9 cellular contexts compared by ENCODE assay signal in the genomic region with DNA sequence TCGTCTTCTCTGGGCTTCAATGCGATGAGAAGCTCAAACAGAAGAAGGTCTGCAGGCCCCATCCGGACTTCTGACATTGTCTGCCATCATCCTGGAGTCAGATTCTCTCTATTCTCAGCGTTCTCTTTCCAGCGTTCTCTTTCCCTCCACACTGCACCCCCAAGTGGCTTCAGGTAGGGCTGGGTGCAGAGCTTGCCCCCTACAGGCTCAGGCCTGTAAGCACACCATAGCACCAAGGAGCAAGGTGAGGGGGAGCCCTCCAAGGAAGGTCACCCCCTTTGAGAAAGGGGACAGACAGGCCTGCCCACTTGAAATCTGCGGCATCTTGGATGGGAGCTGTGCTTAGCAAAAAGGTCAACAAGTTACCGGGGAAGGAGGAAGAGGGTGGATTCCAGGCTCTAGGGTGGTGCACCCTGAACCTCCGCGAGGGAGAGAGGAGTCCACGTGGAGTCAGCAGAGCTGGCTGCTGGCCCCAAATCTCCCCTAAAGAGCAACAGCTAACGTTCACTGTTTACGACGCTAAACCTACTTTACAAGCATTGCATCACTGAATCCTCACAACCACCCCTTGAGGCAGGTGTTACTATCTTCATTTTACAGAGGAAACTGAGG. TPM values are rescaled to one million over a fixed set of nuclear protein-coding genes. Genes with fewer than 3 reads are reported as not detected.
A peak's percentile ranks its signal among the peaks of the same experiment; 100 is the strongest.
DNase-seq lines count a peak whose midpoint lies in the region; ATAC-seq, FAIRE-seq and TF ChIP-seq lines count a peak whose summit lies in the region.
"Had no signal": no experiment of that assay in that cellular context is flagged by ENCODE, and none has a peak within 500 bp of the region (broad histone marks: within the 10 kb centered on the region; RNA-seq: fewer than 3 reads in every experiment).

No MANE protein-coding gene starts in this region.

- peaks cover 8 to 13% (median 10%) of the 10 kb centered on the region in 3 donors for H3K4me1 Mint-ChIP-seq in T-cell

- in situ Hi-C loops in G401 (cut with HindIII; ENCODE audit: low sequenced_read_pairs), result no loop called here

- H3K27ac Mint-ChIP-seq in T-cell, result no peak overlapping the region

- H3K9me3 ChIP-seq in pancreas, result no peaks in the 10 kb centered on the region

- ATAC-seq in T-cell (replicated peaks in 1 of 4) (peak; percentile 71 to 77 (median 74)), pancreas (peak in 3 of 4 donors; percentile 72 to 81 (median 73)), GM19023 (IDR thresholded peaks at IDR 0.05; ENCODE audit: unreplicated experiment) (no peak)

- no peak overlapping the region for H3K27ac ChIP-seq in pancreas

- FAIRE-seq in pancreas (lab: Jason Lieb, UNC), result no peak

- intact Hi-C loops in pancreas (cut with DNase I), result no loop called here

- H3K27me3 ChIP-seq in pancreas, result no peaks in the 10 kb centered on the region

- H3K36me3 Mint-ChIP-seq in T-cell, result peaks cover 65% of the 10 kb centered on the region

- H3K27me3 Mint-ChIP-seq in T-cell, result no peaks in the 10 kb centered on the region

- CTCF ChIA-PET in HEK293T (lab: Yijun Ruan, JAX) (interaction anchor here (0.6 to 3.6 kb wide), 14 partner anchors 9 to 687 kb away, joined by 3 to 37 read pairs (median 4); no protein-coding TSS in a partner anchor), T-cell (lab: Charles Lee) (interaction anchor here (0.6 to 6.5 kb wide), 6 partner anchors 23 to 129 kb away, joined by 3 to 110 read pairs (median 3); no protein-coding TSS in a partner anchor)

- TF ChIP-seq CTCF in epithelial cell of proximal tubule (conservative IDR thresholded peaks at IDR 0.05; ENCODE audit: low read depth, low read length) (peak; percentile 93), pancreas (IDR thresholded peaks at IDR 0.05) (peak; percentile 26 to 64 (median 50))

- 74 to 77% methylated on average over 13 of the region's 13 CpGs for WGBS in pancreas, 2 donors

- H3K36me3 ChIP-seq in pancreas, result peaks cover 0 to 57% (median 20%) of the 10 kb centered on the region in 3 donors

- DNase-seq in G401 (ENCODE audit: low spot score) (peak; percentile 41), HEK293T (ENCODE audit: extremely low spot score) (peak; percentile 48), T-cell (peak in 20 of 34 experiments; percentile 3 to 38 (median 22)), epithelial cell of proximal tubule (ENCODE audit: low read depth) (no peak), pancreas (peak in 1 of 6 donors; percentile 25), SIG-M5 treated with dmso at 0.1 percent for 504 hours (lab: John Stamatoyannopoulos, UW; ENCODE audit: unreplicated experiment) (no peak), HCEC 1CT (no peak)

- POLR2A ChIA-PET in HEK293T (lab: Yijun Ruan, JAX), result no interaction called here
- POLR2A ChIA-PET in T-cell (lab: Charles Lee), result no interaction called here

- H3K4me3 Mint-ChIP-seq in T-cell, result no peak overlapping the region
- H3K4me3 Mint-ChIP-seq: immature natural killer cell had no signal

- H3K4me3 ChIP-seq in epithelial cell of proximal tubule (ENCODE audit: low read depth, low read length) (no peak overlapping the region), pancreas (no peak overlapping the region)

- no peaks in the 10 kb centered on the region for H3K9me3 Mint-ChIP-seq in T-cell
- H3K9me3 Mint-ChIP-seq: immature natural killer cell had no signal

- H3K4me1 ChIP-seq in pancreas, result no peaks in the 10 kb centered on the region

TF ChIP-seq in HEK293T, 16 proteins besides CTCF, POLR2A, EP300 and RAD21:
- TF ChIP-seq NFRKB (IDR thresholded peaks at IDR 0.05) (no peak), ARNT (IDR thresholded peaks at IDR 0.05) (no peak), L3MBTL2 (conservative IDR thresholded peaks at IDR 0.05) (no peak), CTBP1 (IDR thresholded peaks at IDR 0.05; ENCODE audit: borderline replicate concordance) (no peak), ELF4 (IDR thresholded peaks at IDR 0.05) (no peak), SUZ12 (IDR thresholded peaks at IDR 0.05) (no peak), ZNF384 (IDR thresholded peaks at IDR 0.05) (no peak), FOXM1 (IDR thresholded peaks at IDR 0.05; ENCODE audit: borderline replicate concordance) (no peak), LEF1 (IDR thresholded peaks at IDR 0.05; ENCODE audit: borderline replicate concordance) (no peak), FOXK2 (IDR thresholded peaks at IDR 0.05) (no peak), TARDBP (IDR thresholded peaks at IDR 0.05) (no peak), SP1 (IDR thresholded peaks at IDR 0.05) (no peak), HDGF (IDR thresholded peaks at IDR 0.05; ENCODE audit: borderline replicate concordance) (no peak), BHLHE40 (IDR thresholded peaks at IDR 0.05; ENCODE audit: borderline replicate concordance) (no peak), FOXA1 (IDR thresholded peaks at IDR 0.05) (no peak)
- TF ChIP-seq, protein P1, sequence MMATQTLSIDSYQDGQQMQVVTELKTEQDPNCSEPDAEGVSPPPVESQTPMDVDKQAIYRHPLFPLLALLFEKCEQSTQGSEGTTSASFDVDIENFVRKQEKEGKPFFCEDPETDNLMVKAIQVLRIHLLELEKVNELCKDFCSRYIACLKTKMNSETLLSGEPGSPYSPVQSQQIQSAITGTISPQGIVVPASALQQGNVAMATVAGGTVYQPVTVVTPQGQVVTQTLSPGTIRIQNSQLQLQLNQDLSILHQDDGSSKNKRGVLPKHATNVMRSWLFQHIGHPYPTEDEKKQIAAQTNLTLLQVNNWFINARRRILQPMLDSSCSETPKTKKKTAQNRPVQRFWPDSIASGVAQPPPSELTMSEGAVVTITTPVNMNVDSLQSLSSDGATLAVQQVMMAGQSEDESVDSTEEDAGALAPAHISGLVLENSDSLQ (IDR thresholded peaks at IDR 0.05), result no peak

RNA-seq across cellular contexts. Expression of gene GPX3, which starts 27.5 kb away (rescaled TPM):
- total RNA-seq in G401 (2014; rRNA removed; shearing (Covaris generic)), result 8.4 and 15.5 TPM in 2 replicates
- total RNA-seq in T-cell, result 1 to 10 TPM in 2 of 5 donors, under 1 TPM in 1, not detected in 2; 0.49 to 1.6 (median 1.4) TPM
- total RNA-seq in epithelial cell of proximal tubule, result 9.3 and 10.9 TPM in 2 replicates
- 100 to 1,000 TPM in 1 of 6 donors, 10 to 100 TPM in 5; 26.3 to 131 (median 46.5) TPM for total RNA-seq in pancreas
- polyA plus RNA-seq in pancreas, result 100 to 1,000 TPM; 271 to 298 TPM

RNA-seq across cellular contexts. Expression of gene TNIP1, which starts 32.9 kb away (rescaled TPM):
- 32.2 and 40.4 TPM in 2 replicates for total RNA-seq in G401 (2014; rRNA removed; shearing (Covaris generic))
- total RNA-seq in T-cell, result 100 to 1,000 TPM; 118 to 211 (median 170) TPM
- total RNA-seq in epithelial cell of proximal tubule, result 241 and 255 TPM in 2 replicates
- 100 to 1,000 TPM in 1 of 6 donors, 10 to 100 TPM in 5; 66.3 to 118 (median 71.0) TPM for total RNA-seq in pancreas
- polyA plus RNA-seq in pancreas, result 10 to 100 TPM; 36.4 to 54.7 TPM

Comparison
In these comparisons a context has a peak if more than half of its experiments do, and no peak if none do; other contexts are left out.
1. DNase-seq: peak in G401 (single experiment), HEK293T (single experiment) and T-cell (20 of 34); none in epithelial cell of proximal tubule (single experiment), SIG-M5 treated with dmso at 0.1 percent for 504 hours (single experiment) and HCEC 1CT (single experiment).